9 cellular contexts compared by ENCODE assay signal in genomic region chr20:62953167-62953838, GRCh38. TPM values are rescaled to one million over a fixed set of nuclear protein-coding genes. Genes with fewer than 3 reads are reported as not detected.
DNase-seq lines count a peak whose midpoint lies in the region; ATAC-seq and TF ChIP-seq lines count a peak whose summit lies in the region.
"Had no signal": no experiment of that assay in that cellular context is flagged by ENCODE, and none has a peak within 500 bp of the region (broad histone marks: within the 10 kb centered on the region; RNA-seq: fewer than 3 reads in every experiment).

No MANE protein-coding gene starts in this region.

- TF ChIP-seq POLR2A in ovary (IDR thresholded peaks at IDR 0.05), result no peak

- TF ChIP-seq CTCF in Calu3 (IDR thresholded peaks at IDR 0.05; ENCODE audit: unreplicated experiment) (no peak), ovary (IDR thresholded peaks at IDR 0.05) (no peak), A673 (conservative IDR thresholded peaks at IDR 0.05; ENCODE audit: low read depth, low read length) (no peak), SK-N-SH (IDR thresholded peaks at IDR 0.05) (no peak)

- no peaks in the 10 kb centered on the region for H3K27me3 Mint-ChIP-seq in Calu3 (ENCODE audit: unreplicated experiment)

- H3K9me3 Mint-ChIP-seq in Calu3 (ENCODE audit: low read depth, unreplicated experiment), result peaks cover 5% of the 10 kb centered on the region

- H3K27ac ChIP-seq in KOPT-K1 (ENCODE audit: low read depth, low read length, poor library complexity, severe bottlenecking) (peak overlapping the region; percentile 87), esophagus (ENCODE audit: low read depth in 2 of 2, low read length in 1 of 2) (peak overlapping the region; percentile 82 to 89), ovary (peak overlapping the region; percentile 96), A673 (ENCODE audit: low read depth, low read length, poor library complexity, severe bottlenecking) (no peak overlapping the region), SK-N-SH (ENCODE audit: low read depth in 2 of 2, low read length in 1 of 2) (no peak overlapping the region)

- CTCF ChIA-PET in Calu3 (lab: Charles Lee) (interaction anchor here (0.7 to 1.3 kb wide), 4 partner anchors 15 to 75 kb away, joined by 3 to 5 read pairs (median 4); no protein-coding TSS in a partner anchor), A673 (lab: Charles Lee) (no interaction called here), SK-N-SH (lab: Yijun Ruan, JAX) (interaction anchor here (0.8 to 2.1 kb wide), 4 partner anchors 8 to 56 kb away, joined by 3 to 9 read pairs (median 4); no protein-coding TSS in a partner anchor)

- BruUV-seq in Calu3 (replicated peaks; lab: Mats Ljungman, UMichigan), result no TSS peak
- BruUV-seq in A673 (replicated peaks; lab: Mats Ljungman, UMichigan), result no TSS peak

- H3K27me3 ChIP-seq in esophagus (ENCODE audit: control insufficient read depth in 1 of 2, insufficient read depth in 2 of 2, low read length in 2 of 2) (no peaks in the 10 kb centered on the region), ovary (no peaks in the 10 kb centered on the region), A673 (replicated peaks; ENCODE audit: insufficient read depth, low read depth, low read length, poor library complexity) (no peaks in the 10 kb centered on the region), SK-N-SH (ENCODE audit: insufficient read depth) (no peaks in the 10 kb centered on the region)

- H3K36me3 Mint-ChIP-seq in Calu3 (ENCODE audit: insufficient read depth, unreplicated experiment), result peaks cover 49% of the 10 kb centered on the region

- H3K27ac Mint-ChIP-seq in Calu3 (ENCODE audit: unreplicated experiment), result peak overlapping the region; percentile 62

- H3K9me3 ChIP-seq in KOPT-K1 (ENCODE audit: insufficient read depth, low read length, poor library complexity, severe bottlenecking) (peaks cover 13% of the 10 kb centered on the region), esophagus (ENCODE audit: control insufficient read depth in 2 of 2, insufficient read depth in 1 of 2, low read depth in 1 of 2, low read length in 1 of 2) (peaks cover 0 to 2% of the 10 kb centered on the region in 2 donors), ovary (no peaks in the 10 kb centered on the region), A673 (ENCODE audit: low read depth, low read length, poor library complexity, severe bottlenecking) (no peaks in the 10 kb centered on the region), SK-N-SH (no peaks in the 10 kb centered on the region)

- TF ChIP-seq RAD21 in SK-N-SH (IDR thresholded peaks at IDR 0.05; ENCODE audit: low read length), result no peak

- intact Hi-C loops in Calu3 (cut with micrococcal nuclease; ENCODE audit: unreplicated experiment), result no loop called here
- intact Hi-C loops in ovary (cut with DNase I), result no loop called here
- intact Hi-C loops in A673 (cut with micrococcal nuclease; ENCODE audit: unreplicated experiment), result no loop called here

- TF ChIP-seq EP300 in ovary (IDR thresholded peaks at IDR 0.05) (no peak), SK-N-SH (IDR thresholded peaks at IDR 0.05; ENCODE audit: borderline replicate concordance in 1 of 2, low read depth in 1 of 2, low read length in 1 of 2) (no peak)

- peak overlapping the region in 1 of 2 donors; percentile 5 for H3K4me3 ChIP-seq in esophagus (ENCODE audit: low read depth in 1 of 2, low read length in 2 of 2)
- no peak overlapping the region for H3K4me3 ChIP-seq in ovary
- no peak overlapping the region for H3K4me3 ChIP-seq in A673 (ENCODE audit: low read depth, low read length, poor library complexity, severe bottlenecking)
- no peak overlapping the region for H3K4me3 ChIP-seq in SK-N-SH (ENCODE audit: low read depth in 2 of 2, low read length in 1 of 2)

- H3K4me1 Mint-ChIP-seq in Calu3 (ENCODE audit: low read depth, unreplicated experiment), result peaks cover 8% of the 10 kb centered on the region

- H3K4me3 Mint-ChIP-seq in Calu3 (ENCODE audit: low read depth, unreplicated experiment), result peak overlapping the region; percentile 70

- no peaks in the 10 kb centered on the region for H4K20me1 ChIP-seq in SK-N-SH (ENCODE audit: insufficient read depth)

- no peak overlapping the region for H3K4me2 ChIP-seq in SK-N-SH

- H3F3A ChIP-seq in SK-N-SH (replicated peaks; ENCODE audit: insufficient read depth), result no peaks in the 10 kb centered on the region

- no peak overlapping the region for H2AFZ ChIP-seq in SK-N-SH (ENCODE audit: low read depth)

- H3K79me2 ChIP-seq in SK-N-SH (ENCODE audit: insufficient read depth), result no peaks in the 10 kb centered on the region

- H3K36me3 ChIP-seq in KOPT-K1 (ENCODE audit: insufficient read depth, low read length) (peaks cover 25% of the 10 kb centered on the region), esophagus (ENCODE audit: control insufficient read depth in 2 of 2, insufficient read depth in 2 of 2, low read length in 1 of 2) (peaks cover 5 to 21% of the 10 kb centered on the region in 2 donors), ovary (no peaks in the 10 kb centered on the region), A673 (ENCODE audit: insufficient read depth, low read length, poor library complexity, severe bottlenecking) (peaks cover 10% of the 10 kb centered on the region), SK-N-SH (replicated peaks in 1 of 2; ENCODE audit: control insufficient read depth in 1 of 2, insufficient read depth in 2 of 2, low read length in 1 of 2) (peaks cover 6 to 17% of the 10 kb centered on the region in 2 experiments)

- 67% methylated on average over 16 of the region's 16 CpGs for whole genome bisulfite sequencing in esophagus, 2 donors
- 49 to 65% (median 53%) methylated on average over 11 to 16 of the region's 16 CpGs for WGBS in ovary, 3 donors
- 89% methylated on average over 7 of the region's 16 CpGs for WGBS in SK-N-SH (ENCODE audit: low lambda C conversion rate)

- no peak for DNase-seq in Calu3
- DNase-seq in ovary, result peak in 3 of 5 donors; percentile 44 to 57 (median 51)
- no peak for DNase-seq in A673 (ENCODE audit: low spot score)
- DNase-seq in SK-N-SH, result no peak
- no peak for DNase-seq in OCI-M2 (lab: John Stamatoyannopoulos, UW; ENCODE audit: unreplicated experiment)

- no peak for ATAC-seq in HG03135 (IDR thresholded peaks at IDR 0.05; ENCODE audit: unreplicated experiment)

- no peaks in the 10 kb centered on the region for H3K9me2 ChIP-seq in SK-N-SH

- no peak overlapping the region for H3K9ac ChIP-seq in SK-N-SH

- POLR2A ChIA-PET in A673 (lab: Charles Lee; ENCODE audit: low non-redundant PET), result no interaction called here
- POLR2A ChIA-PET in SK-N-SH (lab: Yijun Ruan, JAX), result no interaction called here

- H3K4me1 ChIP-seq in esophagus (ENCODE audit: control insufficient read depth in 2 of 2, insufficient read depth in 2 of 2, low read length in 1 of 2), result peaks cover 13 to 14% of the 10 kb centered on the region in 2 donors
- H3K4me1 ChIP-seq in ovary (ENCODE audit: insufficient read depth), result peaks cover 22% of the 10 kb centered on the region
- peaks cover 6% of the 10 kb centered on the region for H3K4me1 ChIP-seq in A673 (ENCODE audit: insufficient read depth, low read length, poor library complexity, severe bottlenecking)
- no peaks in the 10 kb centered on the region; a peak in 1 of 4 replicates for H3K4me1 ChIP-seq in SK-N-SH (ENCODE audit: control insufficient read depth in 1 of 2, insufficient read depth in 2 of 2, low read depth in 1 of 2, low read length in 1 of 2)

TF ChIP-seq in SK-N-SH, 30 proteins besides CTCF, POLR2A, EP300 and RAD21 (continues in another document):
- TF ChIP-seq EZH2phosphoT487 (IDR thresholded peaks at IDR 0.05; ENCODE audit: borderline replicate concordance, low read depth), result no peak
- TF ChIP-seq MXI1 (IDR thresholded peaks at IDR 0.05; ENCODE audit: low read depth, low read length), result no peak
- TF ChIP-seq PBX3 (IDR thresholded peaks at IDR 0.05), result no peak
- no peak for TF ChIP-seq JUND (IDR thresholded peaks at IDR 0.05)
- no peak for TF ChIP-seq TCF12 (IDR thresholded peaks at IDR 0.05)
- no peak for TF ChIP-seq YY1 (IDR thresholded peaks at IDR 0.05; ENCODE audit: low read depth)

RNA-seq across cellular contexts. Expression of gene SLC17A9, which starts 0.8 kb away (rescaled TPM):
- total RNA-seq in Calu3 (2022), result 12.0 and 18.8 TPM in 2 replicates
- 1 to 10 TPM; 1.0 to 3.3 TPM for polyA plus RNA-seq in esophagus
- total RNA-seq in ovary, result 1 to 10 TPM; 1.8 to 7.7 (median 4.8) TPM
- 1 to 10 TPM in 1 of 2 donors, under 1 TPM in 1; 0.68 to 2.6 TPM for polyA plus RNA-seq in ovary
- 0.17 TPM in 1 of 2 replicates, not detected in the other for total RNA-seq in A673 (2021)
- polyA plus RNA-seq in SK-N-SH (2012; rRNA removed), result not detected in 2 replicates
- 0.01 TPM in 1 of 2 replicates, not detected in the other for polyA plus RNA-seq in SK-N-SH (2012; cell fraction: cytosol; rRNA removed)
- polyA plus RNA-seq in SK-N-SH (2012; cell fraction: nucleus; rRNA removed), result 0.19 and 0.23 TPM in 2 replicates

RNA-seq across cellular contexts. Expression of gene GID8, which starts 15.4 kb away (rescaled TPM):
- total RNA-seq in Calu3 (2022) (64.3 and 64.6 TPM in 2 replicates), ovary (10 to 100 TPM; 23.6 to 54.3 (median 47.0) TPM), A673 (2021) (40.2 and 42.0 TPM in 2 replicates)
- polyA plus RNA-seq in esophagus (10 to 100 TPM; 16.2 to 30.0 TPM), ovary (10 to 100 TPM; 26.5 to 30.1 TPM), SK-N-SH (2012; rRNA removed) (18.1 and 18.7 TPM in 2 replicates)
- 18.8 and 19.9 TPM in 2 replicates for polyA plus RNA-seq in SK-N-SH (2012; cell fraction: cytosol; rRNA removed)
- polyA plus RNA-seq in SK-N-SH (2012; cell fraction: nucleus; rRNA removed), result 13.2 and 15.2 TPM in 2 replicates

RNA-seq across cellular contexts. Expression of gene DIDO1, which starts 27.0 kb away (rescaled TPM):
- total RNA-seq in Calu3 (2022) (75.6 and 77.1 TPM in 2 replicates), ovary (10 to 100 TPM; 49.4 to 82.2 (median 69.8) TPM), A673 (2021) (61.7 and 64.4 TPM in 2 replicates)
- polyA plus RNA-seq in esophagus (10 to 100 TPM; 17.3 TPM), ovary (10 to 100 TPM; 42.9 to 47.0 TPM), SK-N-SH (2012; rRNA removed) (14.7 and 15.6 TPM in 2 replicates)
- polyA plus RNA-seq in SK-N-SH (2012; cell fraction: cytosol; rRNA removed), result 9.5 and 11.1 TPM in 2 replicates
- 59.9 and 69.2 TPM in 2 replicates for polyA plus RNA-seq in SK-N-SH (2012; cell fraction: nucleus; rRNA removed)

RNA-seq across cellular contexts. Expression of gene BHLHE23, which starts 53.5 kb away (rescaled TPM):
- total RNA-seq in Calu3 (2022) (not detected in 2 replicates), ovary (not detected), A673 (2021) (not detected in 2 replicates)
- polyA plus RNA-seq in esophagus (not detected), ovary (not detected), SK-N-SH (2012; rRNA removed) (not detected in 2 replicates)
- not detected in 2 replicates for polyA plus RNA-seq in SK-N-SH (2012; cell fraction: cytosol; rRNA removed)
- polyA plus RNA-seq in SK-N-SH (2012; cell fraction: nucleus; rRNA removed), result not detected in 2 replicates
- total RNA-seq: activated CD8-positive, alpha-beta memory T cell treated with anti-CD3 and anti-CD28 coated beads for 36 hours had no signal

Comparison
In these comparisons a context has a peak if more than half of its experiments do, and no peak if none do; other contexts are left out.
1. DNase-seq: peak in ovary (3 of 5); none in Calu3 (single experiment), A673 (single experiment), SK-N-SH (single experiment) and OCI-M2 (single experiment).
2. H3K27ac ChIP-seq: peak in KOPT-K1 (single experiment), esophagus (2 of 2) and ovary (2 of 2); none in A673 (single experiment) and SK-N-SH (0 of 2).